8 cellular contexts compared by ENCODE assay signal in genomic region chr1:210448293-210448892, GRCh38.
DNase-seq lines count a peak whose midpoint lies in the region; ATAC-seq and TF ChIP-seq lines count a peak whose summit lies in the region.

No MANE protein-coding gene starts in this region.

- H3K27ac ChIP-seq in VCaP: no peak overlapping the region

- ATAC-seq in left colon: no peak

- H3K36me3 Mint-ChIP-seq in glutamatergic neuron (ENCODE audit: unreplicated experiment): no peaks in the 10 kb centered on the region

- H3K27me3 Mint-ChIP-seq in glutamatergic neuron (ENCODE audit: unreplicated experiment): peaks cover 3% of the 10 kb centered on the region

- H3K4me3 ChIP-seq in BE2C (ENCODE audit: low read depth, low read length) (no peak overlapping the region), MG63 (no peak overlapping the region)

- peaks cover 2% of the 10 kb centered on the region for H3K4me1 Mint-ChIP-seq in glutamatergic neuron (ENCODE audit: low read depth, unreplicated experiment)

- TF ChIP-seq CTCF in BE2C (IDR thresholded peaks at IDR 0.05; ENCODE audit: low read depth, low read length) (peak; percentile 82), GM13976 (IDR thresholded peaks at IDR 0.05; ENCODE audit: borderline replicate concordance, control extremely low read depth, extremely low read depth, insufficient read depth, missing control alignments) (peak; percentile 10), VCaP (conservative IDR thresholded peaks at IDR 0.05) (peak; percentile 80), glutamatergic neuron (IDR thresholded peaks at IDR 0.05; ENCODE audit: partially characterized antibody, unreplicated experiment) (peak; percentile 69)

- H3K9me3 Mint-ChIP-seq in glutamatergic neuron (ENCODE audit: unreplicated experiment): peaks cover 4% of the 10 kb centered on the region

- H3K4me3 Mint-ChIP-seq in glutamatergic neuron (ENCODE audit: unreplicated experiment): no peak overlapping the region

- H3K4me1 ChIP-seq in BE2C: 0 out of 2 replicates have a peak, but pooled peaks cover 3% of the 10 kb centered on the region

- intact Hi-C loops in left colon (cut with DNase I, micrococcal nuclease): no loop called here

- no peaks in the 10 kb centered on the region for H3K9me3 ChIP-seq in BE2C
- H3K9me3 ChIP-seq in MG63: no peaks in the 10 kb centered on the region

- H3K36me3 ChIP-seq in BE2C (no peaks in the 10 kb centered on the region), MG63 (no peaks in the 10 kb centered on the region)

- in situ Hi-C loops in GM13976 (cut with MboI; ENCODE audit: low sequenced_read_pairs, unreplicated experiment): no loop called here

- H3K27me3 ChIP-seq in BE2C (no peaks in the 10 kb centered on the region), MG63 (0 out of 2 replicates have a peak, but pooled peaks cover 3% of the 10 kb centered on the region)

- H3K27ac Mint-ChIP-seq in glutamatergic neuron (ENCODE audit: unreplicated experiment): no peak overlapping the region

- DNase-seq in BE2C: peak; percentile 63
- DNase-seq in GM13976 (ENCODE audit: low spot score): peak; percentile 53
- peak; percentile 22 for DNase-seq in NCI-H2107 (lab: John Stamatoyannopoulos, UW)
- no peak for DNase-seq in glutamatergic neuron
- peak in 2 of 3 donors; percentile 11 to 36 for DNase-seq in stimulated activated CD4-positive, alpha-beta T cell treated with anti-CD3 and anti-CD28 coated beads, TNF-alpha, amount 100 ng/mL, for 48 hours (ENCODE audit: low read depth in 3 of 3)
- DNase-seq in MG63: no peak
- no peak for DNase-seq in left colon

Comparison
In these comparisons a context has a peak if more than half of its experiments do, and no peak if none do; other contexts are left out.
1. DNase-seq: peak in BE2C (single experiment), GM13976 (single experiment), NCI-H2107 (single experiment) and stimulated activated CD4-positive, alpha-beta T cell treated with anti-CD3 and anti-CD28 coated beads, TNF-alpha, amount 100 ng/mL, for 48 hours (2 of 3); none in glutamatergic neuron (single experiment), MG63 (single experiment) and left colon (0 of 2).
2. CTCF ChIP-seq: peak in every context shown above with its lines; median percentile 82 in BE2C; 80 in VCaP; 69 in glutamatergic neuron; 10 in GM13976.